Comparison of ENCODE assay signal across 10 cellular contexts in the genomic region with DNA sequence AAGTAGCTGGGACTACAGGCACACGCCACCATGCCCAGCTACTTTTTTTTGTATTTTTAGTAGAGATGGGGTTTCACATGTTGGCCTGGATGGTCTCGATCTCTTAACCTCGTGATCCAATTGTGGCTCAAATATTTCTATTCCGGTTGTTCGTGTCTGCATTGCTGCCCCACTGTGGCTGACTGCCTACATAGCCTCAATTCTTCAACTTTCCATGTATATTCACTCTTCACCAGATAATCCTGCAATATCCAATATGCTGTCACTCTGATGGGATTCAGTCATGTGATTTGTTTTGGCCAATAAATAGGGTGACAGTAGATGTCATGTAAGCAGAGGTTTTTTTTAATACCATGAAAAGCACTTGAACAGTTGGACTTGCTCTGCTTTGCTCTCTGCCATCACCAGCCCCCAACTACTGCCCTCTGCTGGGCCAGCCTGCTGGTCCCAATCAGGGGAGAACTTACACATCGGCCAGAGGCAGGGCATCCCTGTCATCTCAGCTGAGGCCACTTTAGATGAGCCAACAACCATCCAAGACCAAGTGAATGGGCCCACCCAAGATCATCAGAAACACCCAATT. TPM values are rescaled to one million over a fixed set of nuclear protein-coding genes. Genes with fewer than 3 reads are reported as not detected.
A peak's percentile ranks its signal among the peaks of the same experiment; 100 is the strongest.
DNase-seq lines count a peak whose midpoint lies in the region; ATAC-seq, FAIRE-seq and TF ChIP-seq lines count a peak whose summit lies in the region.
"Had no signal": no experiment of that assay in that cellular context is flagged by ENCODE, and none has a peak within 500 bp of the region (broad histone marks: within the 10 kb centered on the region; RNA-seq: fewer than 3 reads in every experiment).

No MANE protein-coding gene starts in this region.

- H3F3A ChIP-seq in MM.1S (ENCODE audit: insufficient read depth, low read length), result no peaks in the 10 kb centered on the region

- POLR2A ChIA-PET in H1 (lab: Charles Lee; ENCODE audit: partially characterized antibody), result no interaction called here

- no peak overlapping the region for H3K56ac ChIP-seq in H1 (replicated peaks; ENCODE audit: insufficient read length, low read depth, low read length)

- FAIRE-seq in H1 (lab: Jason Lieb, UNC), result no peak

- DNase-seq in activated naive CD4-positive, alpha-beta T cell treated with anti-CD3 and anti-CD28 coated beads, Interleukin-2, amount 10 ng/mL, durations not matched to agents 7 days and 5 days, result peak; percentile 25
- DNase-seq in activated naive CD4-positive, alpha-beta T cell treated with anti-CD3 and anti-CD28 coated beads, Interleukin-2, amount 50 U/mL, for 72 hours (ENCODE audit: low spot score in 2 of 2), result no peak
- no peak for DNase-seq in MM.1S
- peak in 1 of 2 experiments; percentile 64 for DNase-seq in H1 (ENCODE audit: low read depth in 1 of 2, low spot score in 2 of 2)
- no peak for DNase-seq in retinal pigment epithelial cell (ENCODE audit: low read depth)
- DNase-seq in NCI-H446 treated with DMSO at 0.1 percent for 48 hours (lab: John Stamatoyannopoulos, UW), result no peak
- DNase-seq in retina, result no peak
- DNase-seq: anterior cingulate cortex; CD8-positive, alpha-beta memory T cell had no signal

- no peaks in the 10 kb centered on the region for H3K4me1 Mint-ChIP-seq in activated naive CD4-positive, alpha-beta T cell treated with anti-CD3 and anti-CD28 coated beads, Interleukin-2, amount 10 ng/mL, durations not matched to agents 7 days and 5 days

- H3K4me2 ChIP-seq in MM.1S (ENCODE audit: low read depth, low read length), result no peak overlapping the region
- H3K4me2 ChIP-seq in H1 (ENCODE audit: insufficient read depth in 1 of 2, low read depth in 2 of 2, low read length in 2 of 2), result no peak overlapping the region

- H3K9ac ChIP-seq in MM.1S (ENCODE audit: low read length) (no peak overlapping the region), H1 (replicated peaks in 1 of 4; ENCODE audit: extremely low read depth in 1 of 4, low read depth in 3 of 4, low read length in 3 of 4) (no peak overlapping the region)

- no peak overlapping the region for H4K5ac ChIP-seq in H1 (ENCODE audit: insufficient read length, low read depth, low read length)

- H3K79me2 ChIP-seq in MM.1S (ENCODE audit: low read length), result no peaks in the 10 kb centered on the region
- H3K79me2 ChIP-seq in H1 (ENCODE audit: control insufficient read depth in 1 of 2, insufficient read depth in 2 of 2, low read length in 2 of 2), result no peaks in the 10 kb centered on the region

- H2BK5ac ChIP-seq in H1 (ENCODE audit: low read depth, low read length), result no peak overlapping the region

- no peak overlapping the region for H2AK5ac ChIP-seq in H1 (ENCODE audit: low read depth, low read length)

- no peak overlapping the region for H3K27ac Mint-ChIP-seq in activated naive CD4-positive, alpha-beta T cell treated with anti-CD3 and anti-CD28 coated beads, Interleukin-2, amount 10 ng/mL, durations not matched to agents 7 days and 5 days
- H3K27ac Mint-ChIP-seq in activated naive CD4-positive, alpha-beta T cell treated with anti-CD3 and anti-CD28 coated beads, Interleukin-2, amount 50 U/mL, for 72 hours, result no peak overlapping the region

- no peaks in the 10 kb centered on the region for H3K27me3 ChIP-seq in MM.1S (replicated peaks; ENCODE audit: insufficient read depth, low read length)
- H3K27me3 ChIP-seq in H1 (replicated peaks in 1 of 4; ENCODE audit: control insufficient read depth in 3 of 4, extremely low read depth in 1 of 4, insufficient read depth in 3 of 4, low read length in 3 of 4), result no peaks in the 10 kb centered on the region

- H3K23ac ChIP-seq in H1 (ENCODE audit: insufficient read length), result no peak overlapping the region

- no peak overlapping the region for H3K4ac ChIP-seq in H1 (replicated peaks; ENCODE audit: insufficient read length, low read depth, low read length)

- no peak overlapping the region for H2BK120ac ChIP-seq in H1 (replicated peaks; ENCODE audit: low read depth, low read length)

- H3K9me3 ChIP-seq in MM.1S (replicated peaks; ENCODE audit: insufficient read depth, low read length) (no peaks in the 10 kb centered on the region), H1 (ENCODE audit: insufficient read depth in 2 of 2, low read depth in 1 of 2, low read length in 1 of 2) (no peaks in the 10 kb centered on the region)

- H3K4me3 ChIP-seq in MM.1S (ENCODE audit: low read length) (no peak overlapping the region), H1 (ENCODE audit: extremely low read depth in 1 of 4, insufficient read depth in 2 of 4, low read depth in 3 of 4, low read length in 4 of 4) (no peak overlapping the region), retinal pigment epithelial cell (ENCODE audit: low read length) (no peak overlapping the region)

- H3K23me2 ChIP-seq in H1 (ENCODE audit: low read depth, low read length), result no peaks in the 10 kb centered on the region

- no peaks in the 10 kb centered on the region for H3K79me1 ChIP-seq in H1 (ENCODE audit: low read depth, low read length)

- TF ChIP-seq POLR2A in H1 (IDR thresholded peaks at IDR 0.05; ENCODE audit: control extremely low read depth in 1 of 2, low read depth in 2 of 2, low read length in 2 of 2), result no peak

- peaks cover 37% of the 10 kb centered on the region for H3K36me3 Mint-ChIP-seq in activated naive CD4-positive, alpha-beta T cell treated with anti-CD3 and anti-CD28 coated beads, Interleukin-2, amount 10 ng/mL, durations not matched to agents 7 days and 5 days
- peaks cover 38 to 44% of the 10 kb centered on the region in 2 donors for H3K36me3 Mint-ChIP-seq in activated naive CD4-positive, alpha-beta T cell treated with anti-CD3 and anti-CD28 coated beads, Interleukin-2, amount 50 U/mL, for 72 hours

- H3K36me3 ChIP-seq in MM.1S (replicated peaks; ENCODE audit: insufficient read depth, low read length), result no peaks in the 10 kb centered on the region
- peaks cover 0 to 9% (median 0%) of the 10 kb centered on the region in 4 experiments; a peak in 2 of 8 replicates for H3K36me3 ChIP-seq in H1 (ENCODE audit: control insufficient read depth in 2 of 4, insufficient read depth in 4 of 4, low read length in 3 of 4)

- no peak overlapping the region for H4K91ac ChIP-seq in H1 (replicated peaks; ENCODE audit: insufficient read length, low read length)

- H3K4me3 Mint-ChIP-seq in activated naive CD4-positive, alpha-beta T cell treated with anti-CD3 and anti-CD28 coated beads, Interleukin-2, amount 10 ng/mL, durations not matched to agents 7 days and 5 days, result no peak overlapping the region
- H3K4me3 Mint-ChIP-seq: CD8-positive, alpha-beta memory T cell had no signal

- WGBS in H1 (ENCODE audit: extremely low coverage in 1 of 2, insufficient coverage in 1 of 2, insufficient read length in 1 of 2, insufficient replicate concordance in 2 of 2, low coverage in 1 of 2, low lambda C conversion rate in 2 of 2, missing lambda C conversion rate in 1 of 2), 2 experiments, result 91% methylated on average over 6 of the region's 6 CpGs; no CpG with 5 or more reads in 1 of the 2 experiments

- no peak overlapping the region for H3K27ac ChIP-seq in MM.1S (ENCODE audit: low read length)
- no peak overlapping the region for H3K27ac ChIP-seq in H1 (ENCODE audit: low read depth, low read length)

- no peaks in the 10 kb centered on the region for H3K27me3 Mint-ChIP-seq in activated naive CD4-positive, alpha-beta T cell treated with anti-CD3 and anti-CD28 coated beads, Interleukin-2, amount 10 ng/mL, durations not matched to agents 7 days and 5 days
- H3K27me3 Mint-ChIP-seq: CD8-positive, alpha-beta memory T cell had no signal

- H3K4me1 ChIP-seq in MM.1S (ENCODE audit: low read length) (no peaks in the 10 kb centered on the region), H1 (replicated peaks in 1 of 4; ENCODE audit: control insufficient read depth in 3 of 4, insufficient read depth in 4 of 4, low read length in 3 of 4) (no peaks in the 10 kb centered on the region)

- H4K8ac ChIP-seq in H1 (ENCODE audit: extremely low read depth, insufficient read depth, low read length), result no peak overlapping the region

- CTCF ChIA-PET in activated naive CD4-positive, alpha-beta T cell treated with anti-CD3 and anti-CD28 coated beads, Interleukin-2, amount 10 ng/mL, durations not matched to agents 7 days and 5 days (lab: Charles Lee), result no interaction called here
- CTCF ChIA-PET in H1 (lab: Charles Lee; ENCODE audit: partially characterized antibody), result interaction anchor here (0.6 to 2.4 kb wide), 6 partner anchors 8 to 218 kb away, joined by 3 to 10 read pairs (median 3); no protein-coding TSS in a partner anchor

- TF ChIP-seq RAD21 in H1 (IDR thresholded peaks at IDR 0.05 in 1 of 2, conservative IDR thresholded peaks at IDR 0.05 in 1 of 2; ENCODE audit: low read depth in 2 of 2, low read length in 2 of 2), result peak; percentile 35 to 37

- H3K18ac ChIP-seq in H1 (ENCODE audit: extremely low read depth, low read length), result no peak overlapping the region

- TF ChIP-seq CTCF in MM.1S (IDR thresholded peaks at IDR 0.05; ENCODE audit: low read length), result peak; percentile 37
- TF ChIP-seq CTCF in H1 (IDR thresholded peaks at IDR 0.05; ENCODE audit: control extremely low read depth in 1 of 3, insufficient read depth in 1 of 3, low read depth in 1 of 3, low read length in 3 of 3), result peak; percentile 73 to 82 (median 77)
- peak; percentile 47 for TF ChIP-seq CTCF in retinal pigment epithelial cell (conservative IDR thresholded peaks at IDR 0.05; ENCODE audit: low read depth, low read length)

- H4K20me1 ChIP-seq in MM.1S (ENCODE audit: insufficient read depth, low read length) (no peaks in the 10 kb centered on the region), H1 (replicated peaks in 1 of 2; ENCODE audit: control insufficient read depth in 1 of 2, insufficient read depth in 2 of 2, low read length in 2 of 2) (no peaks in the 10 kb centered on the region)

- ATAC-seq in activated naive CD4-positive, alpha-beta T cell treated with anti-CD3 and anti-CD28 coated beads, Interleukin-2, amount 50 U/mL, for 72 hours, result no peak
- ATAC-seq in HG03432 (IDR thresholded peaks at IDR 0.05; ENCODE audit: unreplicated experiment), result no peak

- no peaks in the 10 kb centered on the region for H3K9me2 ChIP-seq in MM.1S (replicated peaks; ENCODE audit: insufficient read depth, low read length)

- H2BK15ac ChIP-seq in H1 (ENCODE audit: low read length), result no peak overlapping the region

- H2BK20ac ChIP-seq in H1 (ENCODE audit: low read length), result no peak overlapping the region

- no peak overlapping the region for H3K14ac ChIP-seq in H1 (ENCODE audit: insufficient read length)

- H2BK12ac ChIP-seq in H1 (ENCODE audit: low read depth, low read length), result no peak overlapping the region

- H3K9me3 Mint-ChIP-seq in activated naive CD4-positive, alpha-beta T cell treated with anti-CD3 and anti-CD28 coated beads, Interleukin-2, amount 10 ng/mL, durations not matched to agents 7 days and 5 days, result peaks cover 4% of the 10 kb centered on the region
- peaks cover 5 to 7% of the 10 kb centered on the region in 2 donors for H3K9me3 Mint-ChIP-seq in activated naive CD4-positive, alpha-beta T cell treated with anti-CD3 and anti-CD28 coated beads, Interleukin-2, amount 50 U/mL, for 72 hours

- TF ChIP-seq EP300 in H1 (IDR thresholded peaks at IDR 0.05; ENCODE audit: borderline replicate concordance in 1 of 2, low read depth in 2 of 2, low read length in 2 of 2), result no peak

- H2AFZ ChIP-seq in MM.1S (ENCODE audit: low read length) (no peak overlapping the region), H1 (ENCODE audit: low read length) (no peak overlapping the region)

RNA-seq across cellular contexts. Expression of gene NSUN6, which starts 56.7 kb away (rescaled TPM):
- total RNA-seq in activated naive CD4-positive, alpha-beta T cell treated with anti-CD3 and anti-CD28 coated beads, Interleukin-2, amount 50 U/mL, for 72 hours, result 10 to 100 TPM; 18.2 to 19.2 TPM
- 12.9 and 14.4 TPM in 2 replicates for total RNA-seq in H1 (2021; fragmentation: NEBNext Ultra II Directional; extraction: Animal tissue kit (Norgen Biotek cat#: 25700))
- polyA plus RNA-seq in H1 (2011; rRNA removed), result 4.7 and 5.9 TPM in 2 replicates
- polyA plus RNA-seq in H1 (2011; cell fraction: cytosol; rRNA removed), result 7.8 TPM
- polyA plus RNA-seq in H1 (2011; cell fraction: nucleus; rRNA removed), result 4.7 TPM
- 7.5 to 11.4 TPM (median 8.0 TPM) in 4 replicates for polyA plus RNA-seq in H1 (2012, experiment 1 of 2)
- polyA plus RNA-seq in H1 (2012, experiment 2 of 2), result 0.56 TPM
- polyA plus RNA-seq in H1 (2013, experiment 1 of 2), result 13.9 TPM
- 11.5 TPM for polyA plus RNA-seq in H1 (2013, experiment 2 of 2)
- polyA minus RNA-seq in H1 (2011; rRNA and poly(A)+ RNA removed), result 11.4 and 14.3 TPM in 2 replicates
- polyA minus RNA-seq in H1 (2011; cell fraction: cytosol; rRNA and poly(A)+ RNA removed), result 7.9 TPM
- 30.2 TPM for polyA minus RNA-seq in H1 (2011; cell fraction: nucleus; rRNA and poly(A)+ RNA removed)
